8 cellular contexts compared by ENCODE assay signal in genomic region chr22:36366291-36366708, GRCh38. TPM values are rescaled to one million over a fixed set of nuclear protein-coding genes. Genes with fewer than 3 reads are reported as not detected.
DNase-seq lines count a peak whose midpoint lies in the region; ATAC-seq lines count a peak whose summit lies in the region.

No MANE protein-coding gene starts in this region.

- H3K4me1 Mint-ChIP-seq in activated naive CD8-positive, alpha-beta T cell treated with anti-CD3 and anti-CD28 coated beads, Interleukin-2, amount 10 ng/mL, durations not matched to agents 7 days and 5 days, result peaks cover 86% of the 10 kb centered on the region
- H3K4me1 Mint-ChIP-seq in stimulated activated effector memory CD8-positive, alpha-beta T cell treated with anti-CD3 and anti-CD28 coated beads, Interleukin-12 subunit alpha, Interleukin-12 subunit beta, amount 100 ng/mL, for 72 hours, result peaks cover 100% of the 10 kb centered on the region

- no peaks in the 10 kb centered on the region for H3K27me3 ChIP-seq in iPS-20b (ENCODE audit: insufficient read depth, low read length)

- peak overlapping the region; percentile 88 for H3K27ac Mint-ChIP-seq in activated naive CD8-positive, alpha-beta T cell treated with anti-CD3 and anti-CD28 coated beads, Interleukin-2, amount 10 ng/mL, durations not matched to agents 7 days and 5 days
- H3K27ac Mint-ChIP-seq in stimulated activated effector memory CD8-positive, alpha-beta T cell treated with anti-CD3 and anti-CD28 coated beads, Interleukin-12 subunit alpha, Interleukin-12 subunit beta, amount 100 ng/mL, for 72 hours, result peak overlapping the region; percentile 92

- no peaks in the 10 kb centered on the region for H3K9me3 ChIP-seq in iPS-20b (ENCODE audit: insufficient read depth, low read depth, low read length)

- H3K27ac ChIP-seq in iPS-20b (ENCODE audit: low read length), result no peak overlapping the region

- POLR2A ChIA-PET in activated naive CD8-positive, alpha-beta T cell treated with anti-CD3 and anti-CD28 coated beads, Interleukin-2, amount 10 ng/mL, durations not matched to agents 7 days and 5 days (lab: Charles Lee), result interaction anchor here (0.8 to 1.3 kb wide), 4 partner anchors 11 to 31 kb away, joined by 3 to 10 read pairs (median 6); no protein-coding TSS in a partner anchor

- DNase-seq in HT1080 (ENCODE audit: low read depth) (peak; percentile 58), putamen (ENCODE audit: low spot score) (no peak)
- DNase-seq in activated naive CD8-positive, alpha-beta T cell treated with anti-CD3 and anti-CD28 coated beads, Interleukin-2, amount 10 ng/mL, durations not matched to agents 7 days and 5 days, result no peak
- no peak for DNase-seq in stimulated activated effector memory CD8-positive, alpha-beta T cell treated with anti-CD3 and anti-CD28 coated beads, Interleukin-12 subunit alpha, Interleukin-12 subunit beta, amount 100 ng/mL, for 72 hours (ENCODE audit: low spot score in 2 of 2)
- DNase-seq in stimulated activated naive CD4-positive, alpha-beta T cell treated with Interleukin-2 at 50 U/mL for 16 hours (lab: John Stamatoyannopoulos, UW), result no peak
- no peak for DNase-seq in activated CD8-positive, alpha-beta memory T cell treated with anti-CD3 and anti-CD28 coated beads, Interleukin-2, amount 50 U/mL, for 4 hours

- peaks cover 13% of the 10 kb centered on the region; the same call in 1 of the 2 replicates for H3K36me3 ChIP-seq in iPS-20b (ENCODE audit: insufficient read depth, low read depth, low read length)

- no peak for ATAC-seq in activated naive CD8-positive, alpha-beta T cell treated with anti-CD3 and anti-CD28 coated beads, Interleukin-2, amount 10 ng/mL, durations not matched to agents 7 days and 5 days (ENCODE audit: low read depth)
- no peak for ATAC-seq in stimulated activated effector memory CD8-positive, alpha-beta T cell treated with anti-CD3 and anti-CD28 coated beads, Interleukin-12 subunit alpha, Interleukin-12 subunit beta, amount 100 ng/mL, for 72 hours
- ATAC-seq in GM21390 (IDR thresholded peaks at IDR 0.05; ENCODE audit: unreplicated experiment), result no peak

- H3K36me3 Mint-ChIP-seq in activated naive CD8-positive, alpha-beta T cell treated with anti-CD3 and anti-CD28 coated beads, Interleukin-2, amount 10 ng/mL, durations not matched to agents 7 days and 5 days, result peaks cover 19% of the 10 kb centered on the region
- peaks cover 98% of the 10 kb centered on the region for H3K36me3 Mint-ChIP-seq in stimulated activated effector memory CD8-positive, alpha-beta T cell treated with anti-CD3 and anti-CD28 coated beads, Interleukin-12 subunit alpha, Interleukin-12 subunit beta, amount 100 ng/mL, for 72 hours

- peaks cover 80% of the 10 kb centered on the region for H3K4me1 ChIP-seq in iPS-20b (ENCODE audit: insufficient read depth, low read length)

- H3K27me3 Mint-ChIP-seq in activated naive CD8-positive, alpha-beta T cell treated with anti-CD3 and anti-CD28 coated beads, Interleukin-2, amount 10 ng/mL, durations not matched to agents 7 days and 5 days, result no peaks in the 10 kb centered on the region

- no peaks in the 10 kb centered on the region for H3K9me3 Mint-ChIP-seq in activated naive CD8-positive, alpha-beta T cell treated with anti-CD3 and anti-CD28 coated beads, Interleukin-2, amount 10 ng/mL, durations not matched to agents 7 days and 5 days
- H3K9me3 Mint-ChIP-seq in stimulated activated effector memory CD8-positive, alpha-beta T cell treated with anti-CD3 and anti-CD28 coated beads, Interleukin-12 subunit alpha, Interleukin-12 subunit beta, amount 100 ng/mL, for 72 hours, result no peaks in the 10 kb centered on the region

- H3K9ac ChIP-seq in iPS-20b (ENCODE audit: low read depth, low read length), result peak overlapping the region; percentile 80; the same call in 1 of the 2 replicates

- no peak overlapping the region for H3K4me3 ChIP-seq in iPS-20b (ENCODE audit: low read length)

- peak overlapping the region; percentile 69 for H3K4me3 Mint-ChIP-seq in activated naive CD8-positive, alpha-beta T cell treated with anti-CD3 and anti-CD28 coated beads, Interleukin-2, amount 10 ng/mL, durations not matched to agents 7 days and 5 days
- peak overlapping the region; percentile 99 for H3K4me3 Mint-ChIP-seq in stimulated activated effector memory CD8-positive, alpha-beta T cell treated with anti-CD3 and anti-CD28 coated beads, Interleukin-12 subunit alpha, Interleukin-12 subunit beta, amount 100 ng/mL, for 72 hours

RNA-seq across cellular contexts. Expression of gene MYH9, which starts 21.5 kb away (rescaled TPM):
- total RNA-seq in HT1080 (2014; rRNA removed; shearing (Covaris generic)), result 277 and 308 TPM in 2 replicates
- 165 and 169 TPM in 2 replicates for polyA plus RNA-seq in HT1080 (2015; cell fraction: cytosol; rRNA removed)
- 579 and 585 TPM in 2 replicates for polyA plus RNA-seq in HT1080 (2015; cell fraction: nucleus; rRNA removed)
- total RNA-seq in activated naive CD8-positive, alpha-beta T cell treated with anti-CD3 and anti-CD28 coated beads, Interleukin-2, amount 10 ng/mL, durations not matched to agents 7 days and 5 days, result 100 to 1,000 TPM; 803 to 821 TPM
